1 cellular context compared by ENCODE assay signal in the genomic region with DNA sequence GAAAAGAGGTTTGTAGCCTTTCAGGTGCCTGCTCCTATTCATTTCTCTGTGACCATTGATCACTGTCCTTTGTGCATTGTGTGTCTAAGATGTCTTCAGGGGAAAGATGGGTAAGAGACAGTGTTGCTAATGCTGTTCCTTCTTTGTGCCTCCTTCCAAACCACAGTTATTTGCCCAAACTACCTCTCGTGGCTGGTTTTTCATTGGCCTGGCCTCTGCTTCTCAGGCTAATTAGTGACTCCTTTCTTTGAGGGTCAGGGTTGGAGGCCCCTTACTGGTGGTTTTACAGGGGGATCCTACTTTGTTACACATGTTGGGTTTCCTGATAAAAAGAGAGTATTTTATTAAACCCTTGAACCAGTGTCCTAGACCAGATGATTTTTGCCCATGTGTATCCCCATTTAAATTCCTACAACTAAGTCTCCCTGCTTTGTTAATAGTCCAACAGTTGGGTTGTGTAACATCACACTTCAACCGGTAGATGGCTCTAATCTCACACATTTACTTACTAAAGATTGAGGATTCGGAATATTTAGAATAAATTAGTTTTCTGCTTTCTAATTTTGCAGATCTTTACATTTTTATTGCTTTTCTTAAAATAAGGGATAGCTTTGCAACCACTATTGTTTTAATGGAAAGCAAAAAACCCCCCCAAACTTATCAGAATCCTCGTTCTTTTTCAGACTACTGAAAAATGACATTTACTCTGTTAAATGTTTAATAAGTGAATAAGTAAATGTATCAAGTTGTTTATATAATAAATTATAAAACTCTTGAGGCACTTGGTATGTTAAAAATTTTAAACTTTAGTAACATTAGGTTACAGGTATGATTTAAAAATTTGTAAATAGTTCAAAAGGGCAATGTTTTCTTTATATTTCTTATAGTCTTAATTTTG.
TF ChIP-seq lines count a peak whose summit lies in the region.

No MANE protein-coding gene starts in this region.

TF ChIP-seq in GM23338, 12 proteins besides CTCF, POLR2A, EP300 and RAD21:
- TF ChIP-seq, protein P1, sequence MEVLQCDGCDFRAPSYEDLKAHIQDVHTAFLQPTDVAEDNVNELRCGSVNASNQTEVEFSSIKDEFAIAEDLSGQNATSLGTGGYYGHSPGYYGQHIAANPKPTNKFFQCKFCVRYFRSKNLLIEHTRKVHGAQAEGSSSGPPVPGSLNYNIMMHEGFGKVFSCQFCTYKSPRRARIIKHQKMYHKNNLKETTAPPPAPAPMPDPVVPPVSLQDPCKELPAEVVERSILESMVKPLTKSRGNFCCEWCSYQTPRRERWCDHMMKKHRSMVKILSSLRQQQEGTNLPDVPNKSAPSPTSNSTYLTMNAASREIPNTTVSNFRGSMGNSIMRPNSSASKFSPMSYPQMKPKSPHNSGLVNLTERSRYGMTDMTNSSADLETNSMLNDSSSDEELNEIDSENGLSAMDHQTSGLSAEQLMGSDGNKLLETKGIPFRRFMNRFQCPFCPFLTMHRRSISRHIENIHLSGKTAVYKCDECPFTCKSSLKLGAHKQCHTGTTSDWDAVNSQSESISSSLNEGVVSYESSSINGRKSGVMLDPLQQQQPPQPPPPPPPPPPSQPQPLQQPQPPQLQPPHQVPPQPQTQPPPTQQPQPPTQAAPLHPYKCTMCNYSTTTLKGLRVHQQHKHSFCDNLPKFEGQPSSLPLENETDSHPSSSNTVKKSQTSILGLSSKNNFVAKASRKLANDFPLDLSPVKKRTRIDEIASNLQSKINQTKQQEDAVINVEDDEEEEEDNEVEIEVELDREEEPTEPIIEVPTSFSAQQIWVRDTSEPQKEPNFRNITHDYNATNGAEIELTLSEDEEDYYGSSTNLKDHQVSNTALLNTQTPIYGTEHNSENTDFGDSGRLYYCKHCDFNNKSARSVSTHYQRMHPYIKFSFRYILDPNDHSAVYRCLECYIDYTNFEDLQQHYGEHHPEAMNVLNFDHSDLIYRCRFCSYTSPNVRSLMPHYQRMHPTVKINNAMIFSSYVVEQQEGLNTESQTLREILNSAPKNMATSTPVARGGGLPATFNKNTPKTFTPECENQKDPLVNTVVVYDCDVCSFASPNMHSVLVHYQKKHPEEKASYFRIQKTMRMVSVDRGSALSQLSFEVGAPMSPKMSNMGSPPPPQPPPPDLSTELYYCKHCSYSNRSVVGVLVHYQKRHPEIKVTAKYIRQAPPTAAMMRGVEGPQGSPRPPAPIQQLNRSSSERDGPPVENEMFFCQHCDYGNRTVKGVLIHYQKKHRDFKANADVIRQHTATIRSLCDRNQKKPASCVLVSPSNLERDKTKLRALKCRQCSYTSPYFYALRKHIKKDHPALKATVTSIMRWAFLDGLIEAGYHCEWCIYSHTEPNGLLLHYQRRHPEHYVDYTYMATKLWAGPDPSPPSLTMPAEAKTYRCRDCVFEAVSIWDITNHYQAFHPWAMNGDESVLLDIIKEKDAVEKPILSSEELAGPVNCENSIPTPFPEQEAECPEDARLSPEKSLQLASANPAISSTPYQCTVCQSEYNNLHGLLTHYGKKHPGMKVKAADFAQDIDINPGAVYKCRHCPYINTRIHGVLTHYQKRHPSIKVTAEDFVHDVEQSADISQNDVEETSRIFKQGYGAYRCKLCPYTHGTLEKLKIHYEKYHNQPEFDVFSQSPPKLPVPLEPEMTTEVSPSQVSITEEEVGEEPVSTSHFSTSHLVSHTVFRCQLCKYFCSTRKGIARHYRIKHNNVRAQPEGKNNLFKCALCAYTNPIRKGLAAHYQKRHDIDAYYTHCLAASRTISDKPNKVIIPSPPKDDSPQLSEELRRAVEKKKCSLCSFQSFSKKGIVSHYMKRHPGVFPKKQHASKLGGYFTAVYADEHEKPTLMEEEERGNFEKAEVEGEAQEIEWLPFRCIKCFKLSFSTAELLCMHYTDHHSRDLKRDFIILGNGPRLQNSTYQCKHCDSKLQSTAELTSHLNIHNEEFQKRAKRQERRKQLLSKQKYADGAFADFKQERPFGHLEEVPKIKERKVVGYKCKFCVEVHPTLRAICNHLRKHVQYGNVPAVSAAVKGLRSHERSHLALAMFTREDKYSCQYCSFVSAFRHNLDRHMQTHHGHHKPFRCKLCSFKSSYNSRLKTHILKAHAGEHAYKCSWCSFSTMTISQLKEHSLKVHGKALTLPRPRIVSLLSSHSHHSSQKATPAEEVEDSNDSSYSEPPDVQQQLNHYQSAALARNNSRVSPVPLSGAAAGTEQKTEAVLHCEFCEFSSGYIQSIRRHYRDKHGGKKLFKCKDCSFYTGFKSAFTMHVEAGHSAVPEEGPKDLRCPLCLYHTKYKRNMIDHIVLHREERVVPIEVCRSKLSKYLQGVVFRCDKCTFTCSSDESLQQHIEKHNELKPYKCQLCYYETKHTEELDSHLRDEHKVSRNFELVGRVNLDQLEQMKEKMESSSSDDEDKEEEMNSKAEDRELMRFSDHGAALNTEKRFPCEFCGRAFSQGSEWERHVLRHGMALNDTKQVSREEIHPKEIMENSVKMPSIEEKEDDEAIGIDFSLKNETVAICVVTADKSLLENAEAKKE (CRISPR knock-in tag; IDR thresholded peaks at IDR 0.05): no peak
- TF ChIP-seq CREB1 (CRISPR knock-in tag; IDR thresholded peaks at IDR 0.05; ENCODE audit: low read depth) (no peak), JUNB (IDR thresholded peaks at IDR 0.05; ENCODE audit: unreplicated experiment) (no peak), EZH2phosphoT487 (IDR thresholded peaks at IDR 0.05; ENCODE audit: unreplicated experiment) (no peak), NANOG (IDR thresholded peaks at IDR 0.05; ENCODE audit: borderline replicate concordance) (no peak), POLR2AphosphoS5 (IDR thresholded peaks at IDR 0.05; ENCODE audit: low read depth) (no peak), ZNF114 (CRISPR knock-in tag; IDR thresholded peaks at IDR 0.05) (no peak), ZNF331 (CRISPR knock-in tag; IDR thresholded peaks at IDR 0.05; ENCODE audit: low read depth) (no peak)
